1 cellular context compared by ENCODE assay signal in genomic region chr11:35953081-35953480, GRCh38.
TF ChIP-seq lines count a peak whose summit lies in the region.

No MANE protein-coding gene starts in this region.

TF ChIP-seq in GM12878, 131 proteins besides CTCF, POLR2A, EP300 and RAD21:
- no peak for TF ChIP-seq YY1 (IDR thresholded peaks at IDR 0.05; ENCODE audit: low read depth, low read length)
- peak; percentile 46; the same call in 1 of the 2 replicates for TF ChIP-seq EED (IDR thresholded peaks at IDR 0.05; ENCODE audit: low read depth)
- TF ChIP-seq ZZZ3 (IDR thresholded peaks at IDR 0.05; ENCODE audit: control insufficient read depth, insufficient read length, low read depth), result no peak
TF ChIP-seq in GM12878: peak in this region for 1.
